Comparison of ENCODE assay signal across 33 cellular contexts in genomic region chr5:37709020-37709419, GRCh38.
"Had no signal": no experiment of that assay in that cellular context is flagged by ENCODE, and none has a peak within 500 bp of the region (broad histone marks: within the 10 kb centered on the region; RNA-seq: fewer than 3 reads in every experiment).

No MANE protein-coding gene starts in this region.

- H3K27me3 ChIP-seq: adrenal gland, body of pancreas, brain microvascular endothelial cell, breast epithelium had no signal

- ATAC-seq: activated CD8-positive, alpha-beta T cell treated with anti-CD3 and anti-CD28 coated beads for 36 hours; activated naive CD8-positive, alpha-beta T cell treated with anti-CD3 and anti-CD28 coated beads, Interleukin-2, amount 50 U/mL, for 24 hours; activated T-cell treated with anti-CD3 and anti-CD28 coated beads, Interleukin-2, amount 50 U/mL, for 4 hours; activated T-cell treated with anti-CD3 and anti-CD28 coated beads, Interleukin-2, amount 50 U/mL, for 72 hours; activated T-helper 17 cell treated with anti-CD3 and anti-CD28 coated beads, Interleukin-2, amount 50 U/mL, for 72 hours; body of pancreas; T-cell; T-helper 17 cell had no signal

- H3K27ac Mint-ChIP-seq: activated B cell treated with CpG ODN at 0.5 μM for 24 hours; activated CD4-positive, alpha-beta memory T cell treated with anti-CD3 and anti-CD28 coated beads for 36 hours; activated CD4-positive, alpha-beta T cell treated with anti-CD3 and anti-CD28 coated beads, Interleukin-2, amount 10 ng/mL, durations not matched to agents 24 days and 14 days; activated CD8-positive, alpha-beta T cell treated with anti-CD3 and anti-CD28 coated beads for 36 hours; activated naive CD4-positive, alpha-beta T cell treated with anti-CD3 and anti-CD28 coated beads for 36 hours; activated naive CD8-positive, alpha-beta T cell; activated naive CD8-positive, alpha-beta T cell treated with anti-CD3 and anti-CD28 coated beads, Interleukin-2, amount 10 ng/mL, durations not matched to agents 7 days and 5 days; activated naive CD8-positive, alpha-beta T cell treated with anti-CD3 and anti-CD28 coated beads, Interleukin-2, amount 50 U/mL, for 24 hours; activated T-cell treated with anti-CD3 and anti-CD28 coated beads, Interleukin-2, amount 50 U/mL, for 72 hours; activated T-helper 1 cell treated with anti-CD3 and anti-CD28 coated beads, Interleukin-12 subunit alpha, Interleukin-12 subunit beta, Interleukin-2, Interleukin-4 antibody, amounts not matched to agents 30 ng/mL and 10 ng/mL and 1 ng/mL, durations not matched to agents 14 hours and 24 hours and 36 hours; activated T-helper 17 cell treated with anti-CD3 and anti-CD28 coated beads, Interleukin-2, amount 50 U/mL, for 72 hours; T-cell; T-helper 17 cell had no signal

- H3K9me3 ChIP-seq: adrenal gland, body of pancreas, breast epithelium had no signal

- DNase-seq: activated B cell treated with CpG ODN at 0.5 μM for 24 hours; activated CD4-positive, alpha-beta memory T cell treated with anti-CD3 and anti-CD28 coated beads for 36 hours; activated CD4-positive, alpha-beta T cell treated with anti-CD3 and anti-CD28 coated beads for 4 hours; activated CD4-positive, alpha-beta T cell treated with anti-CD3 and anti-CD28 coated beads, Interleukin-2, amount 10 ng/mL, durations not matched to agents 24 days and 14 days; activated CD4-positive, alpha-beta T cell treated with anti-CD3 and anti-CD28 coated beads, Interleukin-2, amount 50 U/mL, for 1 hour; activated CD4-positive, alpha-beta T cell treated with anti-CD3 and anti-CD28 coated beads, Interleukin-2, amount 50 U/mL, for 4 hours; activated CD4-positive, CD25-positive, alpha-beta regulatory T cell treated with anti-CD3 and anti-CD28 coated beads, Interleukin-2, amount 50 U/mL, for 72 hours; activated CD8-positive, alpha-beta memory T cell treated with anti-CD3 and anti-CD28 coated beads, Interleukin-2, amount 50 U/mL, for 4 hours; activated CD8-positive, alpha-beta T cell treated with anti-CD3 and anti-CD28 coated beads for 36 hours; activated effector memory CD4-positive, alpha-beta T cell treated with anti-CD3 and anti-CD28 coated beads, Interleukin-2, amount 50 U/mL, for 16 hours; activated gamma-delta T cell treated with Interleukin-2 at 50 U/mL for 16 hours; activated naive CD4-positive, alpha-beta T cell; activated naive CD4-positive, alpha-beta T cell treated with anti-CD3 and anti-CD28 coated beads for 36 hours; activated naive CD4-positive, alpha-beta T cell treated with anti-CD3 and anti-CD28 coated beads, Interleukin-2, amount 50 U/mL, for 16 hours; activated naive CD8-positive, alpha-beta T cell treated with anti-CD3 and anti-CD28 coated beads, Interleukin-2, amount 10 ng/mL, durations not matched to agents 7 days and 5 days; activated naive CD8-positive, alpha-beta T cell treated with anti-CD3 and anti-CD28 coated beads, Interleukin-2, amount 50 U/mL, for 24 hours; activated T-cell treated with anti-CD3 and anti-CD28 coated beads for 4 hours; activated T-cell treated with anti-CD3 and anti-CD28 coated beads, Interleukin-2, amount 50 U/mL, for 1 hour; activated T-cell treated with anti-CD3 and anti-CD28 coated beads, Interleukin-2, amount 50 U/mL, for 4 hours; activated T-cell treated with anti-CD3 and anti-CD28 coated beads, Interleukin-2, amount 50 U/mL, for 72 hours; adrenal gland; amniotic stem cell; aorta; body of pancreas; brain microvascular endothelial cell; central memory CD4-positive, alpha-beta T cell; T-cell; T-helper 17 cell had no signal

- H3K27ac ChIP-seq: adrenal gland, body of pancreas, brain microvascular endothelial cell, breast epithelium, VCaP had no signal

- H3K9me3 Mint-ChIP-seq: activated B cell treated with CpG ODN at 0.5 μM for 24 hours; activated CD4-positive, alpha-beta memory T cell treated with anti-CD3 and anti-CD28 coated beads for 36 hours; activated CD4-positive, alpha-beta T cell treated with anti-CD3 and anti-CD28 coated beads, Interleukin-2, amount 10 ng/mL, durations not matched to agents 24 days and 14 days; activated CD8-positive, alpha-beta T cell treated with anti-CD3 and anti-CD28 coated beads for 36 hours; activated naive CD4-positive, alpha-beta T cell treated with anti-CD3 and anti-CD28 coated beads for 36 hours; activated naive CD8-positive, alpha-beta T cell treated with anti-CD3 and anti-CD28 coated beads, Interleukin-2, amount 10 ng/mL, durations not matched to agents 7 days and 5 days; activated naive CD8-positive, alpha-beta T cell treated with anti-CD3 and anti-CD28 coated beads, Interleukin-2, amount 50 U/mL, for 24 hours; activated T-cell treated with anti-CD3 and anti-CD28 coated beads, Interleukin-2, amount 50 U/mL, for 4 hours; activated T-cell treated with anti-CD3 and anti-CD28 coated beads, Interleukin-2, amount 50 U/mL, for 72 hours; activated T-helper 1 cell treated with anti-CD3 and anti-CD28 coated beads, Interleukin-12 subunit alpha, Interleukin-12 subunit beta, Interleukin-2, Interleukin-4 antibody, amounts not matched to agents 30 ng/mL and 10 ng/mL and 1 ng/mL, durations not matched to agents 14 hours and 24 hours and 36 hours; activated T-helper 17 cell treated with anti-CD3 and anti-CD28 coated beads, Interleukin-2, amount 50 U/mL, for 72 hours; T-cell had no signal

- H3K36me3 ChIP-seq: adrenal gland, brain microvascular endothelial cell, breast epithelium had no signal

- H3K4me3 ChIP-seq: adrenal gland, body of pancreas, breast epithelium had no signal

- H3K4me1 ChIP-seq: body of pancreas, breast epithelium had no signal
